Comparison of ENCODE assay signal across 8 cellular contexts in genomic region chr5:1601565-1601964, GRCh38.
DNase-seq lines count a peak whose midpoint lies in the region; ATAC-seq, FAIRE-seq and TF ChIP-seq lines count a peak whose summit lies in the region.
"Not testable (repeated sequence)": the region's sequence is repeated elsewhere in the genome, so short reads cannot be mapped to it uniquely, and the experiment has no call there.

No MANE protein-coding gene starts in this region.

- TF ChIP-seq POLR2A in Peyer's patch (IDR thresholded peaks at IDR 0.05); GM12878 (IDR thresholded peaks at IDR 0.05; ENCODE audit: low read depth, low read length): not testable (repeated sequence)

- RAD21 ChIA-PET in GM12878 (lab: Charles Lee; ENCODE audit: unreplicated experiment): interaction anchor here (1.2 to 1.4 kb wide), 2 partner anchors 109 to 111 kb away, joined by 3 to 5 read pairs; no protein-coding TSS in a partner anchor

- not testable (repeated sequence) for H4K20me1 ChIP-seq in GM12878 (ENCODE audit: control insufficient read depth, insufficient read depth)

- POLR2A ChIA-PET in GM12878 (lab: Charles Lee): interaction anchor here (0.6 kb wide), 1 partner anchor 22 kb away, joined by 3 read pairs; no protein-coding TSS in a partner anchor

- not testable (repeated sequence) for TF ChIP-seq RAD21 in GM12878 (IDR thresholded peaks at IDR 0.05; ENCODE audit: insufficient read depth, low read depth, low read length)

- H3K9me3 ChIP-seq in Peyer's patch; GM12878 (replicated peaks; ENCODE audit: control insufficient read depth, insufficient read depth, low read length); iPS-18a (ENCODE audit: control insufficient read depth, low read depth, low read length); psoas muscle: not testable (repeated sequence)

- H3K4me1 Mint-ChIP-seq in Calu3 (ENCODE audit: low read depth, unreplicated experiment): not testable (repeated sequence)
- H3K4me1 Mint-ChIP-seq in HFFc6 (ENCODE audit: low read depth): peaks cover 11% of the 10 kb centered on the region

- 88% methylated on average over 9 of the region's 9 CpGs for WGBS in GM12878 (ENCODE audit: insufficient coverage, insufficient replicate concordance, low lambda C conversion rate, missing lambda C conversion rate)
- WGBS in psoas muscle, 3 donors: 42 to 54% (median 44%) methylated on average over 7 to 9 of the region's 9 CpGs

- H3K36me3 Mint-ChIP-seq in Calu3 (ENCODE audit: insufficient read depth, unreplicated experiment); HFFc6 (ENCODE audit: low read depth): not testable (repeated sequence)

- H3K4me1 ChIP-seq in Peyer's patch; GM12878 (ENCODE audit: control insufficient read depth, insufficient read depth, low read length); iPS-18a (ENCODE audit: control insufficient read depth, low read depth, low read length); psoas muscle: not testable (repeated sequence)

- H3K4me2 ChIP-seq in GM12878 (ENCODE audit: control insufficient read depth, insufficient read depth): not testable (repeated sequence)

- not testable (repeated sequence) for H3K79me2 ChIP-seq in GM12878 (ENCODE audit: control insufficient read depth, insufficient read depth, low read length)

- FAIRE-seq in GM12878 (lab: Jason Lieb, UNC): not testable (repeated sequence)

- SMC1A ChIA-PET in GM12878 (lab: Charles Lee; ENCODE audit: uncharacterized antibody, unreplicated experiment): not testable (repeated sequence)

- not testable (repeated sequence) for H3K9ac ChIP-seq in GM12878 (ENCODE audit: control insufficient read depth, insufficient read depth, low read length); iPS-18a (ENCODE audit: low read length)

- not testable (repeated sequence) for TF ChIP-seq EP300 in GM12878 (IDR thresholded peaks at IDR 0.05; ENCODE audit: borderline replicate concordance in 1 of 2, control insufficient read depth in 1 of 2, low read depth in 2 of 2, low read length in 2 of 2)

- not testable (repeated sequence) for H3K4me3 ChIP-seq in Peyer's patch, GM12878, psoas muscle
- H3K4me3 ChIP-seq in iPS-18a (ENCODE audit: low read length): peak overlapping the region; percentile 27

- peak; percentile 81 for DNase-seq in Calu3
- DNase-seq in HFFc6; GM12878 (ENCODE audit: low read depth, low spot score); psoas muscle: not testable (repeated sequence)
- DNase-seq in NCI-H1105 treated with DMSO at 0.1 percent for 48 hours (lab: John Stamatoyannopoulos, UW): peak; percentile 35
- peak; percentile 18 for DNase-seq in NCI-H226
- peak in 1 of 3 donors; percentile 53 for DNase-seq in Peyer's patch

- H3K36me3 ChIP-seq in Peyer's patch; GM12878 (ENCODE audit: control insufficient read depth in 2 of 2, insufficient read depth in 2 of 2, low read length in 1 of 2); iPS-18a (ENCODE audit: control insufficient read depth, low read depth, low read length); psoas muscle (ENCODE audit: insufficient read depth in 1 of 2, low read depth in 1 of 2): not testable (repeated sequence)

- H3K4me3 Mint-ChIP-seq in Calu3 (ENCODE audit: low read depth, unreplicated experiment); HFFc6: not testable (repeated sequence)

- not testable (repeated sequence) for H3K9me3 Mint-ChIP-seq in Calu3 (ENCODE audit: low read depth, unreplicated experiment); HFFc6

- not testable (repeated sequence) for H2AFZ ChIP-seq in GM12878 (ENCODE audit: control insufficient read depth, low read depth, low read length)

- BruUV-seq in Calu3 (replicated peaks; lab: Mats Ljungman, UMichigan); GM12878 (replicated peaks; lab: Mats Ljungman, UMichigan): not testable (repeated sequence)

- intact Hi-C loops in Calu3 (cut with micrococcal nuclease; ENCODE audit: unreplicated experiment) (loop anchor here (1.0 kb wide), 1 partner anchor 79 kb away; no protein-coding TSS in a partner anchor), psoas muscle (cut with DNase I) (loop anchor here in 1 of 2 donors (10.0 kb wide), 2 partner anchors 117 to 257 kb away; partner anchors contain the start of gene CLPTM1L)
- intact Hi-C loops in GM12878 (cut with micrococcal nuclease; ENCODE audit: unreplicated experiment): not testable (repeated sequence)

- H3K27me3 ChIP-seq in Peyer's patch; GM12878 (replicated peaks in 1 of 2; ENCODE audit: control insufficient read depth in 2 of 2, insufficient read depth in 2 of 2, low read length in 1 of 2); iPS-18a (ENCODE audit: control insufficient read depth, insufficient read depth, low read length); psoas muscle (ENCODE audit: insufficient read depth in 3 of 3, low read length in 2 of 3): not testable (repeated sequence)

- CTCF ChIA-PET in Calu3 (lab: Charles Lee) (interaction anchor here (1.0 to 1.7 kb wide), 2 partner anchors 90 to 393 kb away, joined by 3 to 7 read pairs; no protein-coding TSS in a partner anchor), GM12878 (lab: Yijun Ruan, JAX) (interaction anchor here (1.3 kb wide), 1 partner anchor 99 kb away, joined by 4 read pairs; no protein-coding TSS in a partner anchor)

- TF ChIP-seq CTCF in Calu3 (IDR thresholded peaks at IDR 0.05; ENCODE audit: unreplicated experiment): peak; percentile 47
- TF ChIP-seq CTCF in HFFc6 (IDR thresholded peaks at IDR 0.05): peak; percentile 36
- TF ChIP-seq CTCF in Peyer's patch (IDR thresholded peaks at IDR 0.05): peak in 4 of 6 experiments; percentile 13 to 55 (median 50)
- TF ChIP-seq CTCF in GM12878 (IDR thresholded peaks at IDR 0.05 in 2 of 3, conservative IDR thresholded peaks at IDR 0.05 in 1 of 3; ENCODE audit: control insufficient read depth in 2 of 3, extremely low read depth in 1 of 3, insufficient read depth in 1 of 3, low read depth in 3 of 3, low read length in 3 of 3): peak in 2 of 3 experiments; percentile 14 to 15; a peak in 1 of 6 replicates
- not testable (repeated sequence) for TF ChIP-seq CTCF in psoas muscle (IDR thresholded peaks at IDR 0.05)

- ATAC-seq in GM12878: peak; percentile 55
- ATAC-seq in psoas muscle: peak in 3 of 4 donors; percentile 51 to 85 (median 72)

- H3K27me3 Mint-ChIP-seq in Calu3 (ENCODE audit: unreplicated experiment); HFFc6 (ENCODE audit: insufficient read depth): not testable (repeated sequence)

- not testable (repeated sequence) for H3K27ac ChIP-seq in Peyer's patch; GM12878 (ENCODE audit: control insufficient read depth, insufficient read depth); iPS-18a (ENCODE audit: low read length); psoas muscle

- in situ Hi-C loops in GM12878 (cut with MboI): not testable (repeated sequence)

- H3K27ac Mint-ChIP-seq in Calu3 (ENCODE audit: unreplicated experiment); HFFc6: not testable (repeated sequence)
